In the genomic region with DNA sequence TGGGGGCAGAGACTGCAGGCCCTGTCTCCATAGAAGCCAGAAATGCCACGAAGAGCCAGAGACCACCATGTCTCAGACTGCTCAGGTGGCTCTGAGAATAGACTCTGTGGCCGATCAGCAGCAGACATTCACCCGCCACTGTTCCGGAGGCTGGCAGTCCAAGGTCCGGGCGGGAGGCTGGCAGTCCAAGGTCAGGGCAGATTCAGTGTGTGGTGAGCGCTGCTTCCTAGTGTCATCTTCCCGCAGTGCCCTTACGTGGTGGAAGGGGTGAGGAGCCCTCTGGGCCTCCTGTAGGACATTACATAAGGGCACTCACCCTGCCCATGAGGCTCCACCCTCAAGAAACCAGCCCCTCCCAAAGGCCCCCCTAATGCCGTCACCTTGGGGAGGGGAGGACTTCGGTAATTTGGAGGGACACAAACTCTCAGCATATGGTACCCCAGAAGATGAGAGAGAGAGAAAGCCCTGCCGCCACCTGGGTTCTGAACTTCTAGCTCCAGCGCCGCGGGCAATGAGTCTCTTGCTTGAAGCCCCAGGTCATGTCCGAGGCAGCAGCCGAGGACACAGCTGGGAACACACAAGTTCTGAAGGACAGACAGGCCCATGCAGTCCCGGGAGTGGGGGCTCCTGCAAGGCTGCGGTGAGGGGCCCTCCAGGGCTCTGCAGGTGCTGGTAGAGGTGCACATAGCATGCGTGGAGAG, we compare ENCODE assay signal across 2 cellular contexts.
TF ChIP-seq lines count a peak whose summit lies in the region.

No MANE protein-coding gene starts in this region.

TF ChIP-seq in WTC11, 78 proteins besides CTCF, POLR2A, EP300 and RAD21:
- TF ChIP-seq GABPB1 (CRISPR knock-in tag; IDR thresholded peaks at IDR 0.05) = peak; percentile 77
- no peak for TF ChIP-seq EMX1 (CRISPR knock-in tag; IDR thresholded peaks at IDR 0.05)

TF ChIP-seq in HepG2, 621 proteins besides CTCF, POLR2A, EP300 and RAD21 (continues in another document):
- TF ChIP-seq ZNF850 (CRISPR knock-in tag; conservative IDR thresholded peaks at IDR 0.05) (no peak), ZNF20 (CRISPR knock-in tag; IDR thresholded peaks at IDR 0.05) (no peak), ZIK1 (CRISPR knock-in tag; IDR thresholded peaks at IDR 0.05; ENCODE audit: borderline replicate concordance, low read depth) (peak; percentile 84), ATRX (CRISPR knock-in tag; IDR thresholded peaks at IDR 0.05; ENCODE audit: borderline replicate concordance) (no peak), NFYC (CRISPR knock-in tag; IDR thresholded peaks at IDR 0.05) (no peak), HDAC6 (IDR thresholded peaks at IDR 0.05; ENCODE audit: low read depth, low read length) (no peak), AHR (CRISPR knock-in tag; IDR thresholded peaks at IDR 0.05) (no peak), KDM5B (CRISPR knock-in tag; IDR thresholded peaks at IDR 0.05; ENCODE audit: borderline replicate concordance) (no peak; the same call in 1 of the 2 replicates), ZNF777 (CRISPR knock-in tag; IDR thresholded peaks at IDR 0.05) (no peak), PHF5A (CRISPR knock-in tag; IDR thresholded peaks at IDR 0.05; ENCODE audit: low read depth, unreplicated experiment) (no peak), THAP11 (CRISPR knock-in tag; IDR thresholded peaks at IDR 0.05) (peak; percentile 55), ZNF263 (CRISPR knock-in tag; IDR thresholded peaks at IDR 0.05) (peak; percentile 76; the same call in 1 of the 2 replicates), RBM39 (IDR thresholded peaks at IDR 0.05; ENCODE audit: low read depth, low read length, poor library complexity, severe bottlenecking) (peak; percentile 42), NR2C2 (CRISPR knock-in tag; IDR thresholded peaks at IDR 0.05; ENCODE audit: borderline replicate concordance) (peak; percentile 77), NR3C1 (CRISPR knock-in tag; IDR thresholded peaks at IDR 0.05) (no peak), MBD4 (IDR thresholded peaks at IDR 0.05; ENCODE audit: borderline replicate concordance, low read length) (no peak), HOXD1 (CRISPR knock-in tag; IDR thresholded peaks at IDR 0.05) (0 out of 2 replicates have a peak, but pooled peaks have one; percentile 35), IKZF4 (CRISPR knock-in tag; IDR thresholded peaks at IDR 0.05; ENCODE audit: borderline replicate concordance, low read depth, not compliant biosample characterization) (no peak), ZNF83 (CRISPR knock-in tag; IDR thresholded peaks at IDR 0.05; ENCODE audit: borderline replicate concordance) (no peak), ZNF34 (CRISPR knock-in tag; IDR thresholded peaks at IDR 0.05; ENCODE audit: borderline replicate concordance) (no peak), ZNF367 (CRISPR knock-in tag; IDR thresholded peaks at IDR 0.05; ENCODE audit: borderline replicate concordance) (no peak), ZBTB20 (CRISPR knock-in tag; IDR thresholded peaks at IDR 0.05; ENCODE audit: borderline replicate concordance, low read depth) (no peak), SP1 (IDR thresholded peaks at IDR 0.05) (no peak), SP1 (CRISPR knock-in tag; IDR thresholded peaks at IDR 0.05) (no peak; the same call in 1 of the 2 replicates), ZFP90 (CRISPR knock-in tag; IDR thresholded peaks at IDR 0.05; ENCODE audit: borderline replicate concordance) (peak; percentile 61; the same call in 1 of the 2 replicates), ATM (IDR thresholded peaks at IDR 0.05; ENCODE audit: borderline replicate concordance) (no peak), ZNF282 (IDR thresholded peaks at IDR 0.05; ENCODE audit: partially characterized antibody) (no peak), ZFP41 (CRISPR knock-in tag; IDR thresholded peaks at IDR 0.05; ENCODE audit: borderline replicate concordance) (no peak), REPIN1 (CRISPR knock-in tag; IDR thresholded peaks at IDR 0.05; ENCODE audit: borderline replicate concordance, low read depth) (peak; percentile 43; the same call in 1 of the 2 replicates), KLF11 (CRISPR knock-in tag; IDR thresholded peaks at IDR 0.05) (peak; percentile 53; the same call in 1 of the 2 replicates), ZNF138 (CRISPR knock-in tag; IDR thresholded peaks at IDR 0.05; ENCODE audit: low read depth) (no peak), ZNF652 (CRISPR knock-in tag; IDR thresholded peaks at IDR 0.05; ENCODE audit: borderline replicate concordance, low read depth) (no peak)
- TF ChIP-seq, protein P1, sequence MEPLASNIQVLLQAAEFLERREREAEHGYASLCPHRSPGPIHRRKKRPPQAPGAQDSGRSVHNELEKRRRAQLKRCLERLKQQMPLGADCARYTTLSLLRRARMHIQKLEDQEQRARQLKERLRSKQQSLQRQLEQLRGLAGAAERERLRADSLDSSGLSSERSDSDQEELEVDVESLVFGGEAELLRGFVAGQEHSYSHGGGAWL (CRISPR knock-in tag; IDR thresholded peaks at IDR 0.05) = no peak; the same call in 1 of the 2 replicates
- TF ChIP-seq, protein P2, sequence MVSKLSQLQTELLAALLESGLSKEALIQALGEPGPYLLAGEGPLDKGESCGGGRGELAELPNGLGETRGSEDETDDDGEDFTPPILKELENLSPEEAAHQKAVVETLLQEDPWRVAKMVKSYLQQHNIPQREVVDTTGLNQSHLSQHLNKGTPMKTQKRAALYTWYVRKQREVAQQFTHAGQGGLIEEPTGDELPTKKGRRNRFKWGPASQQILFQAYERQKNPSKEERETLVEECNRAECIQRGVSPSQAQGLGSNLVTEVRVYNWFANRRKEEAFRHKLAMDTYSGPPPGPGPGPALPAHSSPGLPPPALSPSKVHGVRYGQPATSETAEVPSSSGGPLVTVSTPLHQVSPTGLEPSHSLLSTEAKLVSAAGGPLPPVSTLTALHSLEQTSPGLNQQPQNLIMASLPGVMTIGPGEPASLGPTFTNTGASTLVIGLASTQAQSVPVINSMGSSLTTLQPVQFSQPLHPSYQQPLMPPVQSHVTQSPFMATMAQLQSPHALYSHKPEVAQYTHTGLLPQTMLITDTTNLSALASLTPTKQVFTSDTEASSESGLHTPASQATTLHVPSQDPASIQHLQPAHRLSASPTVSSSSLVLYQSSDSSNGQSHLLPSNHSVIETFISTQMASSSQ (IDR thresholded peaks at IDR 0.05; ENCODE audit: low read depth) = peak; percentile 52; the same call in 1 of the 2 replicates
- TF ChIP-seq, protein P2 (CRISPR knock-in tag; IDR thresholded peaks at IDR 0.05; ENCODE audit: borderline replicate concordance) = peak; percentile 91
- TF ChIP-seq, protein P3, sequence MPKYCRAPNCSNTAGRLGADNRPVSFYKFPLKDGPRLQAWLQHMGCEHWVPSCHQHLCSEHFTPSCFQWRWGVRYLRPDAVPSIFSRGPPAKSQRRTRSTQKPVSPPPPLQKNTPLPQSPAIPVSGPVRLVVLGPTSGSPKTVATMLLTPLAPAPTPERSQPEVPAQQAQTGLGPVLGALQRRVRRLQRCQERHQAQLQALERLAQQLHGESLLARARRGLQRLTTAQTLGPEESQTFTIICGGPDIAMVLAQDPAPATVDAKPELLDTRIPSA (CRISPR knock-in tag; IDR thresholded peaks at IDR 0.05; ENCODE audit: borderline replicate concordance) = no peak
- TF ChIP-seq, protein P4, sequence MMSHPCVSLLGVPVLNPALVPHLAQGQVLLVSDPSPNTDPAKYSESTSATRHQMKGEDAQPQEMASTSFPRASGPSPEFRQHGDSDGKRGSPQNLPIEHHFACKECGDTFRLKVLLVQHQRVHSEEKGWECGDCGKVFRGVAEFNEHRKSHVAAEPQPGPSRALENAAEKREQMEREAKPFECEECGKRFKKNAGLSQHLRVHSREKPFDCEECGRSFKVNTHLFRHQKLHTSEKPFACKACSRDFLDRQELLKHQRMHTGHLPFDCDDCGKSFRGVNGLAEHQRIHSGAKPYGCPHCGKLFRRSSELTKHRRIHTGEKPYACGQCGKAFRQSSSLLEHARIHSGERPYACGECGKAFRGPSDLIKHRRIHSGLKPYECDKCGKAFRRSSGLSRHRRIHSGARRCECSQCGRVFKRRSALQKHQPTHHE (CRISPR knock-in tag; IDR thresholded peaks at IDR 0.05; ENCODE audit: borderline replicate concordance) = no peak
- TF ChIP-seq, protein P5, sequence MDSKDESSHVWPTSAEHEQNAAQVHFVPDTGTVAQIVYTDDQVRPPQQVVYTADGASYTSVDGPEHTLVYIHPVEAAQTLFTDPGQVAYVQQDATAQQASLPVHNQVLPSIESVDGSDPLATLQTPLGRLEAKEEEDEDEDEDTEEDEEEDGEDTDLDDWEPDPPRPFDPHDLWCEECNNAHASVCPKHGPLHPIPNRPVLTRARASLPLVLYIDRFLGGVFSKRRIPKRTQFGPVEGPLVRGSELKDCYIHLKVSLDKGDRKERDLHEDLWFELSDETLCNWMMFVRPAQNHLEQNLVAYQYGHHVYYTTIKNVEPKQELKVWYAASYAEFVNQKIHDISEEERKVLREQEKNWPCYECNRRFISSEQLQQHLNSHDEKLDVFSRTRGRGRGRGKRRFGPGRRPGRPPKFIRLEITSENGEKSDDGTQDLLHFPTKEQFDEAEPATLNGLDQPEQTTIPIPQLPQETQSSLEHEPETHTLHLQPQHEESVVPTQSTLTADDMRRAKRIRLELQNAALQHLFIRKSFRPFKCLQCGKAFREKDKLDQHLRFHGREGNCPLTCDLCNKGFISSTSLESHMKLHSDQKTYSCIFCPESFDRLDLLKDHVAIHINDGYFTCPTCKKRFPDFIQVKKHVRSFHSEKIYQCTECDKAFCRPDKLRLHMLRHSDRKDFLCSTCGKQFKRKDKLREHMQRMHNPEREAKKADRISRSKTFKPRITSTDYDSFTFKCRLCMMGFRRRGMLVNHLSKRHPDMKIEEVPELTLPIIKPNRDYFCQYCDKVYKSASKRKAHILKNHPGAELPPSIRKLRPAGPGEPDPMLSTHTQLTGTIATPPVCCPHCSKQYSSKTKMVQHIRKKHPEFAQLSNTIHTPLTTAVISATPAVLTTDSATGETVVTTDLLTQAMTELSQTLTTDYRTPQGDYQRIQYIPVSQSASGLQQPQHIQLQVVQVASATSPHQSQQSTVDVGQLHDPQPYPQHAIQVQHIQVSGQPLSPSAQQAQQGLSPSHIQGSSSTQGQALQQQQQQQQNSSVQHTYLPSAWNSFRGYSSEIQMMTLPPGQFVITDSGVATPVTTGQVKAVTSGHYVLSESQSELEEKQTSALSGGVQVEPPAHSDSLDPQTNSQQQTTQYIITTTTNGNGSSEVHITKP (CRISPR knock-in tag; IDR thresholded peaks at IDR 0.05; ENCODE audit: low read depth) = 0 out of 2 replicates have a peak, but pooled peaks have one; percentile 23
- TF ChIP-seq, protein P6, sequence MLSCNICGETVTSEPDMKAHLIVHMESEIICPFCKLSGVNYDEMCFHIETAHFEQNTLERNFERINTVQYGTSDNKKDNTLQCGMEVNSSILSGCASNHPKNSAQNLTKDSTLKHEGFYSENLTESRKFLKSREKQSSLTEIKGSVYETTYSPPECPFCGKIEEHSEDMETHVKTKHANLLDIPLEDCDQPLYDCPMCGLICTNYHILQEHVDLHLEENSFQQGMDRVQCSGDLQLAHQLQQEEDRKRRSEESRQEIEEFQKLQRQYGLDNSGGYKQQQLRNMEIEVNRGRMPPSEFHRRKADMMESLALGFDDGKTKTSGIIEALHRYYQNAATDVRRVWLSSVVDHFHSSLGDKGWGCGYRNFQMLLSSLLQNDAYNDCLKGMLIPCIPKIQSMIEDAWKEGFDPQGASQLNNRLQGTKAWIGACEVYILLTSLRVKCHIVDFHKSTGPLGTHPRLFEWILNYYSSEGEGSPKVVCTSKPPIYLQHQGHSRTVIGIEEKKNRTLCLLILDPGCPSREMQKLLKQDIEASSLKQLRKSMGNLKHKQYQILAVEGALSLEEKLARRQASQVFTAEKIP (CRISPR knock-in tag; IDR thresholded peaks at IDR 0.05; ENCODE audit: borderline replicate concordance) = no peak
- TF ChIP-seq, protein P7, sequence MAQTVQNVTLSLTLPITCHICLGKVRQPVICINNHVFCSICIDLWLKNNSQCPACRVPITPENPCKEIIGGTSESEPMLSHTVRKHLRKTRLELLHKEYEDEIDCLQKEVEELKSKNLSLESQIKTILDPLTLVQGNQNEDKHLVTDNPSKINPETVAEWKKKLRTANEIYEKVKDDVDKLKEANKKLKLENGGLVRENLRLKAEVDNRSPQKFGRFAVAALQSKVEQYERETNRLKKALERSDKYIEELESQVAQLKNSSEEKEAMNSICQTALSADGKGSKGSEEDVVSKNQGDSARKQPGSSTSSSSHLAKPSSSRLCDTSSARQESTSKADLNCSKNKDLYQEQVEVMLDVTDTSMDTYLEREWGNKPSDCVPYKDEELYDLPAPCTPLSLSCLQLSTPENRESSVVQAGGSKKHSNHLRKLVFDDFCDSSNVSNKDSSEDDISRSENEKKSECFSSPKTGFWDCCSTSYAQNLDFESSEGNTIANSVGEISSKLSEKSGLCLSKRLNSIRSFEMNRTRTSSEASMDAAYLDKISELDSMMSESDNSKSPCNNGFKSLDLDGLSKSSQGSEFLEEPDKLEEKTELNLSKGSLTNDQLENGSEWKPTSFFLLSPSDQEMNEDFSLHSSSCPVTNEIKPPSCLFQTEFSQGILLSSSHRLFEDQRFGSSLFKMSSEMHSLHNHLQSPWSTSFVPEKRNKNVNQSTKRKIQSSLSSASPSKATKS (CRISPR knock-in tag; IDR thresholded peaks at IDR 0.05) = no peak
- TF ChIP-seq, protein P8, sequence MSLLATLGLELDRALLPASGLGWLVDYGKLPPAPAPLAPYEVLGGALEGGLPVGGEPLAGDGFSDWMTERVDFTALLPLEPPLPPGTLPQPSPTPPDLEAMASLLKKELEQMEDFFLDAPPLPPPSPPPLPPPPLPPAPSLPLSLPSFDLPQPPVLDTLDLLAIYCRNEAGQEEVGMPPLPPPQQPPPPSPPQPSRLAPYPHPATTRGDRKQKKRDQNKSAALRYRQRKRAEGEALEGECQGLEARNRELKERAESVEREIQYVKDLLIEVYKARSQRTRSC (CRISPR knock-in tag; IDR thresholded peaks at IDR 0.05; ENCODE audit: low read depth) = no peak
- TF ChIP-seq, protein P9, sequence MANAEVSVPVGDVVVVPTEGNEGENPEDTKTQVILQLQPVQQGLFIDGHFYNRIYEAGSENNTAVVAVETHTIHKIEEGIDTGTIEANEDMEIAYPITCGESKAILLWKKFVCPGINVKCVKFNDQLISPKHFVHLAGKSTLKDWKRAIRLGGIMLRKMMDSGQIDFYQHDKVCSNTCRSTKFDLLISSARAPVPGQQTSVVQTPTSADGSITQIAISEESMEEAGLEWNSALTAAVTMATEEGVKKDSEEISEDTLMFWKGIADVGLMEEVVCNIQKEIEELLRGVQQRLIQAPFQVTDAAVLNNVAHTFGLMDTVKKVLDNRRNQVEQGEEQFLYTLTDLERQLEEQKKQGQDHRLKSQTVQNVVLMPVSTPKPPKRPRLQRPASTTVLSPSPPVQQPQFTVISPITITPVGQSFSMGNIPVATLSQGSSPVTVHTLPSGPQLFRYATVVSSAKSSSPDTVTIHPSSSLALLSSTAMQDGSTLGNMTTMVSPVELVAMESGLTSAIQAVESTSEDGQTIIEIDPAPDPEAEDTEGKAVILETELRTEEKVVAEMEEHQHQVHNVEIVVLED (CRISPR knock-in tag; IDR thresholded peaks at IDR 0.05; ENCODE audit: borderline replicate concordance) = peak; percentile 43; the same call in 1 of the 2 replicates
